8 cellular contexts compared by ENCODE assay signal in genomic region chr14:32075636-32076277, GRCh38. TPM values are rescaled to one million over a fixed set of nuclear protein-coding genes. Genes with fewer than 3 reads are reported as not detected.
A peak's percentile ranks its signal among the peaks of the same experiment; 100 is the strongest.
DNase-seq lines count a peak whose midpoint lies in the region; ATAC-seq and TF ChIP-seq lines count a peak whose summit lies in the region.

No MANE protein-coding gene starts in this region.

- H3K4me3 Mint-ChIP-seq in Calu3 (ENCODE audit: low read depth, unreplicated experiment) = peak overlapping the region; percentile 84

- in situ Hi-C loops in astrocyte of the cerebellum (cut with HindIII; ENCODE audit: low sequenced_read_pairs) = no loop called here

- TSS peak; percentile 97 for BruUV-seq in Calu3 (replicated peaks; lab: Mats Ljungman, UMichigan)

- no peak for TF ChIP-seq CTCF in Calu3 (IDR thresholded peaks at IDR 0.05; ENCODE audit: unreplicated experiment)
- TF ChIP-seq CTCF in astrocyte of the cerebellum (IDR thresholded peaks at IDR 0.05; ENCODE audit: low read depth, low read length, missing control alignments) = no peak
- TF ChIP-seq CTCF in retinal pigment epithelial cell (conservative IDR thresholded peaks at IDR 0.05; ENCODE audit: low read depth, low read length) = peak; percentile 0

- intact Hi-C loops in Calu3 (cut with micrococcal nuclease; ENCODE audit: unreplicated experiment) = loop anchor here (1.0 to 10.0 kb wide), 6 partner anchors 48 to 571 kb away; no protein-coding TSS in a partner anchor

- no peaks in the 10 kb centered on the region for H3K27me3 Mint-ChIP-seq in Calu3 (ENCODE audit: unreplicated experiment)

- peak overlapping the region; percentile 86 for H3K27ac Mint-ChIP-seq in Calu3 (ENCODE audit: unreplicated experiment)

- CTCF ChIA-PET in Calu3 (lab: Charles Lee) = interaction anchor here (1.1 to 1.4 kb wide), 4 partner anchors 9 to 574 kb away, joined by 3 to 6 read pairs (median 4); no protein-coding TSS in a partner anchor

- peaks cover 14% of the 10 kb centered on the region for H3K4me1 Mint-ChIP-seq in Calu3 (ENCODE audit: low read depth, unreplicated experiment)

- ATAC-seq in GM21447 (IDR thresholded peaks at IDR 0.05; ENCODE audit: unreplicated experiment) = peak; percentile 21
- no peak for ATAC-seq in GM18505 (IDR thresholded peaks at IDR 0.05; ENCODE audit: unreplicated experiment)
- ATAC-seq in HG03175 (IDR thresholded peaks at IDR 0.05; ENCODE audit: unreplicated experiment) = no peak

- DNase-seq in Calu3 (peak; percentile 43), NAMALWA (ENCODE audit: low spot score) (peak; percentile 27), astrocyte of the cerebellum (ENCODE audit: low read depth) (no peak), retinal pigment epithelial cell (ENCODE audit: low read depth) (peak; percentile 25)

- H3K4me3 ChIP-seq in astrocyte of the cerebellum (ENCODE audit: low read depth, low read length) (peak overlapping the region; percentile 89), iPS-11a (ENCODE audit: low read depth, low read length) (peak overlapping the region; percentile 87), retinal pigment epithelial cell (ENCODE audit: low read length) (peak overlapping the region; percentile 86)

- no peaks in the 10 kb centered on the region for H3K9me3 Mint-ChIP-seq in Calu3 (ENCODE audit: low read depth, unreplicated experiment)

- peaks cover 49% of the 10 kb centered on the region for H3K36me3 Mint-ChIP-seq in Calu3 (ENCODE audit: insufficient read depth, unreplicated experiment)

- TF ChIP-seq POLR2A in GM18505 (IDR thresholded peaks at IDR 0.05; ENCODE audit: borderline replicate concordance, extremely low read depth, insufficient read depth, insufficient read length) = no peak

RNA-seq across cellular contexts. Expression of gene ARHGAP5, which starts 1.3 kb away (rescaled TPM):
- total RNA-seq in Calu3 (2022) = 113 and 132 TPM in 2 replicates
